9 cellular contexts compared by ENCODE assay signal in the genomic region with DNA sequence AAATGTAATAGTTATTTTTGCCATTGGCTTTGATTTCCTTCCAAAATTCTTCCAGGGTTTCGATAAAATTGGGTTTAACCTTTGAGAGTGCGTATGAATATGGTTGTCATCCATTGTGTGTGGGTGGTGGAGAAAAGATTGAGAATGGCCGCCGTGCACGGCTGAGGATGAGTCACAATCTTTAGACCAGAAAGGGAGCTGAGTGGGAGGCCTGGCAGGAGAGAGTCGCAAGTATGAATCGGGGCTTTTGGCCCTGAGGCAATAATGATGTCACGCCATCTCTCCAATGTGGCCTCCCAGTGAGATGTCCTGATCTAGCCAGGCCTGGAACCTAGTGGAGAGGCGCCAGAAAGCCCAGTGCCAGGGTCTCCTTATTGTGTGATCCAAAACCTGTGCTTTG. TPM values are rescaled to one million over a fixed set of nuclear protein-coding genes. Genes with fewer than 3 reads are reported as not detected.
A peak's percentile ranks its signal among the peaks of the same experiment; 100 is the strongest.
DNase-seq lines count a peak whose midpoint lies in the region; TF ChIP-seq lines count a peak whose summit lies in the region.
"Had no signal": no experiment of that assay in that cellular context is flagged by ENCODE, and none has a peak within 500 bp of the region (broad histone marks: within the 10 kb centered on the region; RNA-seq: fewer than 3 reads in every experiment).

No MANE protein-coding gene starts in this region.

- TF ChIP-seq CTCF in BJ (IDR thresholded peaks at IDR 0.05; ENCODE audit: insufficient read depth, low read depth, low read length) = no peak
- no peak for TF ChIP-seq CTCF in OCI-LY7 (conservative IDR thresholded peaks at IDR 0.05; ENCODE audit: low read length)
- TF ChIP-seq CTCF in GM20000 (IDR thresholded peaks at IDR 0.05; ENCODE audit: extremely low read depth, missing control alignments) = no peak

- H3K79me1 ChIP-seq in trophoblast cell (ENCODE audit: low read length) = no peaks in the 10 kb centered on the region

- H3K4me1 ChIP-seq in trophoblast cell (ENCODE audit: control insufficient read depth in 1 of 2, insufficient read depth in 2 of 2, low read length in 2 of 2) (peaks cover under 1 to 3% of the 10 kb centered on the region in 2 experiments), OCI-LY7 (ENCODE audit: insufficient read depth, low read length, poor library complexity, severe bottlenecking) (no peaks in the 10 kb centered on the region)

- H3K27me3 ChIP-seq in BJ (ENCODE audit: control insufficient read depth, insufficient read depth, low read length) (no peaks in the 10 kb centered on the region), trophoblast cell (ENCODE audit: insufficient read depth, low read length) (no peaks in the 10 kb centered on the region)

- H3K9me3 ChIP-seq in trophoblast cell (ENCODE audit: insufficient read depth, low read depth, low read length) (no peaks in the 10 kb centered on the region), OCI-LY7 (ENCODE audit: low read length) (no peaks in the 10 kb centered on the region)

- H2AFZ ChIP-seq in trophoblast cell (ENCODE audit: insufficient read depth, low read length, poor library complexity) = no peak overlapping the region
- no peak overlapping the region for H2AFZ ChIP-seq in OCI-LY7 (ENCODE audit: low read length)

- H2BK120ac ChIP-seq in trophoblast cell (ENCODE audit: insufficient read depth, low read length, poor library complexity) = no peak overlapping the region

- H4K8ac ChIP-seq in trophoblast cell (ENCODE audit: low read depth, low read length) = no peak overlapping the region

- H3K4me2 ChIP-seq in trophoblast cell (ENCODE audit: low read length) = no peak overlapping the region
- H3K4me2 ChIP-seq in OCI-LY7 (ENCODE audit: low read length) = no peak overlapping the region

- no peak overlapping the region for H3K4ac ChIP-seq in trophoblast cell (ENCODE audit: low read depth, low read length)

- H3K9me2 ChIP-seq in OCI-LY7 (ENCODE audit: insufficient read depth, low read length) = no peaks in the 10 kb centered on the region

- no peak overlapping the region for H4K91ac ChIP-seq in trophoblast cell (ENCODE audit: low read depth, low read length)

- H3K18ac ChIP-seq in trophoblast cell (ENCODE audit: low read length) = no peak overlapping the region

- no peak overlapping the region for H3K23ac ChIP-seq in trophoblast cell (ENCODE audit: low read length)

- H3K36me3 ChIP-seq in BJ (ENCODE audit: control insufficient read depth, insufficient read depth, low read length) = no peaks in the 10 kb centered on the region
- no peaks in the 10 kb centered on the region for H3K36me3 ChIP-seq in trophoblast cell (ENCODE audit: control insufficient read depth in 1 of 2, insufficient read depth in 2 of 2, low read length in 2 of 2)
- H3K36me3 ChIP-seq in OCI-LY7 (ENCODE audit: insufficient read depth, low read length) = no peaks in the 10 kb centered on the region

- no peak overlapping the region for H2BK5ac ChIP-seq in trophoblast cell (ENCODE audit: low read depth, low read length, poor library complexity)

- H4K12ac ChIP-seq in trophoblast cell (ENCODE audit: low read depth, low read length) = no peak overlapping the region

- H3K79me2 ChIP-seq in trophoblast cell (ENCODE audit: control insufficient read depth, insufficient read depth, low read length, poor library complexity) (no peaks in the 10 kb centered on the region), OCI-LY7 (ENCODE audit: insufficient read depth, low read depth, low read length) (no peaks in the 10 kb centered on the region)

- H3K14ac ChIP-seq in trophoblast cell (ENCODE audit: low read length) = no peak overlapping the region

- WGBS in trophoblast cell (ENCODE audit: extremely low coverage, insufficient coverage, insufficient read length) = no CpG with 5 or more reads among the region's 9 CpGs

- no peak overlapping the region for H2AK5ac ChIP-seq in trophoblast cell (ENCODE audit: low read length)

- no TSS peak for BruUV-seq in OCI-LY7 (replicated peaks; lab: Mats Ljungman, UMichigan)

- CTCF ChIA-PET in BJ (lab: Yijun Ruan, JAX) = interaction anchor here (0.9 to 9.2 kb wide), 7 partner anchors 21 to 334 kb away, joined by 3 to 120 read pairs (median 9); no protein-coding TSS in a partner anchor
- CTCF ChIA-PET in OCI-LY7 (lab: Charles Lee; ENCODE audit: unreplicated experiment) = no interaction called here

- H3K27ac ChIP-seq in trophoblast cell (ENCODE audit: low read depth, low read length) = no peak overlapping the region
- H3K27ac ChIP-seq in OCI-LY7 (ENCODE audit: low read depth, low read length, poor library complexity, severe bottlenecking) = no peak overlapping the region
- H3K27ac ChIP-seq: VCaP had no signal

- no peaks in the 10 kb centered on the region for H4K20me1 ChIP-seq in OCI-LY7 (ENCODE audit: insufficient read depth, low read length)

- POLR2A ChIA-PET in BJ (lab: Charles Lee) = interaction anchor here (0.5 kb wide), 1 partner anchor 33 kb away, joined by 3 read pairs; a partner anchor contains a TSS
- POLR2A ChIA-PET in OCI-LY7 (lab: Charles Lee) = no interaction called here

- no peak overlapping the region for H3K9ac ChIP-seq in trophoblast cell (ENCODE audit: low read length)

- no peak overlapping the region for H2BK12ac ChIP-seq in trophoblast cell (ENCODE audit: low read length)

- H3K4me3 ChIP-seq in BJ (ENCODE audit: low read depth, low read length) (no peak overlapping the region), trophoblast cell (ENCODE audit: low read depth, low read length) (no peak overlapping the region), OCI-LY7 (ENCODE audit: low read depth, low read length, poor library complexity, severe bottlenecking) (no peak overlapping the region)

- intact Hi-C loops in OCI-LY7 (cut with micrococcal nuclease; ENCODE audit: unreplicated experiment) = no loop called here

- peak; percentile 76 for DNase-seq in BJ (ENCODE audit: low read depth)
- DNase-seq in NCI-H69 (lab: John Stamatoyannopoulos, UW) = peak; percentile 17
- peak; percentile 90 for DNase-seq in dedifferentiated amniotic fluid mesenchymal stem cell (ENCODE audit: extremely low spot score)
- DNase-seq in trophoblast cell = peak; percentile 56 to 76
- no peak for DNase-seq in HuH-7.5 (ENCODE audit: low spot score)
- no peak for DNase-seq in NCI-H1417 treated with DMSO at 0.1 percent for 48 hours (lab: John Stamatoyannopoulos, UW)
- DNase-seq in OCI-LY7 (ENCODE audit: low spot score) = no peak
- no peak for DNase-seq in GM20000 (ENCODE audit: low spot score)

RNA-seq across cellular contexts. Expression of a gene that starts 33.1 kb away (rescaled TPM):
- polyA plus RNA-seq in BJ (2011; rRNA removed) = 76.1 and 118 TPM in 2 replicates
- 43.3 and 56.4 TPM in 2 replicates for polyA minus RNA-seq in BJ (2011; rRNA and poly(A)+ RNA removed)
- polyA plus RNA-seq in trophoblast cell (2013) = 18.0 and 18.1 TPM in 2 replicates
- 5.1 and 5.4 TPM in 2 replicates for total RNA-seq in OCI-LY7 (2014; rRNA removed; shearing (Covaris generic))
- total RNA-seq in OCI-LY7 (2022) = 11.5 and 11.9 TPM in 2 replicates

RNA-seq across cellular contexts. Expression of a gene that starts 36.9 kb away (rescaled TPM):
- polyA plus RNA-seq in BJ (2011; rRNA removed) = 81.8 and 134 TPM in 2 replicates
- 17.5 and 19.7 TPM in 2 replicates for polyA minus RNA-seq in BJ (2011; rRNA and poly(A)+ RNA removed)
- 36.3 and 39.8 TPM in 2 replicates for polyA plus RNA-seq in trophoblast cell (2013)
- not detected in 2 replicates for total RNA-seq in OCI-LY7 (2014; rRNA removed; shearing (Covaris generic))
- not detected in 2 replicates for total RNA-seq in OCI-LY7 (2022)

Comparison
In these comparisons a context has a peak if more than half of its experiments do, and no peak if none do; other contexts are left out.
1. DNase-seq: peak in BJ (single experiment), NCI-H69 (single experiment), dedifferentiated amniotic fluid mesenchymal stem cell (single experiment) and trophoblast cell (2 of 2); none in HuH-7.5 (single experiment), NCI-H1417 treated with DMSO at 0.1 percent for 48 hours (single experiment), OCI-LY7 (single experiment) and GM20000 (single experiment).